In genomic region chr6:152351742-152352141, GRCh38 we compare ENCODE assay signal across 30 cellular contexts.
"Had no signal": no experiment of that assay in that cellular context is flagged by ENCODE, and none has a peak within 500 bp of the region (broad histone marks: within the 10 kb centered on the region; RNA-seq: fewer than 3 reads in every experiment).

No MANE protein-coding gene starts in this region.

- DNase-seq: activated CD4-positive, alpha-beta memory T cell treated with anti-CD3 and anti-CD28 coated beads, Interleukin-2, amount 10 ng/mL, durations not matched to agents 7 days and 5 days; activated CD4-positive, alpha-beta T cell treated with anti-CD3 and anti-CD28 coated beads, Interleukin-2, amount 10 ng/mL, durations not matched to agents 7 days and 5 days; activated naive CD8-positive, alpha-beta T cell treated with anti-CD3 and anti-CD28 coated beads, Interleukin-2, amount 50 U/mL, for 24 hours; activated T-cell treated with anti-CD3 and anti-CD28 coated beads, Interleukin-2, amount 50 U/mL, for 48 hours; amygdala; central memory CD4-positive, alpha-beta T cell; effector CD4-positive, alpha-beta T cell; esophagus squamous epithelium; glutamatergic neuron; hippocampal formation; left colon; lower lobe of right lung; mesenchymal stem cell; natural killer cell; occipital lobe; right lobe of liver; small intestine; stimulated activated CD4-positive, alpha-beta T cell treated with anti-CD3 and anti-CD28 coated beads, Interleukin-1b, Interleukin-23, amount 100 ng/mL, for 48 hours; stimulated activated naive B cell treated with anti-CD40 and anti-IgM and Interleukin-4, amounts not matched to agents 10 μg/mL and 1 μg/mL and 100 μg/mL, for 72 hours; stomach; tibial artery; upper lobe of right lung had no signal

- H3K4me1 ChIP-seq: esophagus squamous epithelium, lower lobe of right lung, parathyroid adenoma, right lobe of liver, stomach, upper lobe of right lung had no signal

- H3K4me3 Mint-ChIP-seq: activated CD4-positive, alpha-beta memory T cell treated with anti-CD3 and anti-CD28 coated beads, Interleukin-2, amount 10 ng/mL, durations not matched to agents 7 days and 5 days; activated CD4-positive, alpha-beta T cell treated with anti-CD3 and anti-CD28 coated beads, Interleukin-2, amount 10 ng/mL, durations not matched to agents 7 days and 5 days; activated naive CD4-positive, alpha-beta T cell treated with anti-CD3 and anti-CD28 coated beads, Interleukin-2, amount 50 U/mL, for 24 hours; activated naive CD8-positive, alpha-beta T cell treated with anti-CD3 and anti-CD28 coated beads, Interleukin-2, amount 50 U/mL, for 24 hours; dendritic cell treated with granulocyte-macrophage colony-stimulating factor and Interleukin-4, amounts not matched to agents 40 ng/mL and 50 ng/mL, for 4 days; natural killer cell; neural progenitor cell; stimulated activated naive B cell treated with anti-CD40 and anti-IgM and Interleukin-4, amounts not matched to agents 10 μg/mL and 1 μg/mL and 100 μg/mL, for 72 hours had no signal

- ATAC-seq: activated CD4-positive, CD25-positive, alpha-beta regulatory T cell treated with anti-CD3 and anti-CD28 coated beads, Interleukin-2, amount 50 U/mL, for 24 hours; activated naive CD8-positive, alpha-beta T cell treated with anti-CD3 and anti-CD28 coated beads, Interleukin-2, amount 50 U/mL, for 24 hours; left colon; lower lobe of right lung; natural killer cell; right lobe of liver; stimulated activated naive B cell treated with anti-CD40 and anti-IgM and Interleukin-4, amounts not matched to agents 10 μg/mL and 1 μg/mL and 100 μg/mL, for 72 hours; upper lobe of right lung had no signal

- H3K27me3 ChIP-seq: esophagus squamous epithelium, neural progenitor cell, right lobe of liver, stomach, tibial artery, upper lobe of right lung had no signal

- H3K4me3 ChIP-seq: esophagus squamous epithelium, lower lobe of right lung, neural progenitor cell, right lobe of liver, SK-N-MC, stomach, tibial artery, upper lobe of right lung had no signal

- H3K27me3 Mint-ChIP-seq: activated CD4-positive, alpha-beta memory T cell treated with anti-CD3 and anti-CD28 coated beads, Interleukin-2, amount 10 ng/mL, durations not matched to agents 7 days and 5 days; activated CD4-positive, alpha-beta T cell treated with anti-CD3 and anti-CD28 coated beads, Interleukin-2, amount 10 ng/mL, durations not matched to agents 7 days and 5 days; activated naive CD4-positive, alpha-beta T cell treated with anti-CD3 and anti-CD28 coated beads, Interleukin-2, amount 50 U/mL, for 24 hours; activated naive CD8-positive, alpha-beta T cell treated with anti-CD3 and anti-CD28 coated beads, Interleukin-2, amount 50 U/mL, for 24 hours; dendritic cell treated with granulocyte-macrophage colony-stimulating factor and Interleukin-4, amounts not matched to agents 40 ng/mL and 50 ng/mL, for 4 days; stimulated activated naive B cell treated with anti-CD40 and anti-IgM and Interleukin-4, amounts not matched to agents 10 μg/mL and 1 μg/mL and 100 μg/mL, for 72 hours had no signal

- H3K4me1 Mint-ChIP-seq: activated CD4-positive, alpha-beta memory T cell treated with anti-CD3 and anti-CD28 coated beads, Interleukin-2, amount 10 ng/mL, durations not matched to agents 7 days and 5 days; activated naive CD4-positive, alpha-beta T cell treated with anti-CD3 and anti-CD28 coated beads, Interleukin-2, amount 50 U/mL, for 24 hours; activated naive CD8-positive, alpha-beta T cell treated with anti-CD3 and anti-CD28 coated beads, Interleukin-2, amount 50 U/mL, for 24 hours; neural progenitor cell; stimulated activated naive B cell treated with anti-CD40 and anti-IgM and Interleukin-4, amounts not matched to agents 10 μg/mL and 1 μg/mL and 100 μg/mL, for 72 hours had no signal

- H3K36me3 ChIP-seq: neural progenitor cell, right lobe of liver had no signal

- H3K27ac ChIP-seq: esophagus squamous epithelium, lower lobe of right lung, neural progenitor cell, parathyroid adenoma, right lobe of liver, SK-N-MC, stomach, upper lobe of right lung, VCaP had no signal

- H3K9me3 Mint-ChIP-seq: activated CD4-positive, alpha-beta memory T cell treated with anti-CD3 and anti-CD28 coated beads, Interleukin-2, amount 10 ng/mL, durations not matched to agents 7 days and 5 days; activated CD4-positive, alpha-beta T cell treated with anti-CD3 and anti-CD28 coated beads, Interleukin-2, amount 10 ng/mL, durations not matched to agents 7 days and 5 days; activated naive CD4-positive, alpha-beta T cell treated with anti-CD3 and anti-CD28 coated beads, Interleukin-2, amount 50 U/mL, for 24 hours; activated naive CD8-positive, alpha-beta T cell treated with anti-CD3 and anti-CD28 coated beads, Interleukin-2, amount 50 U/mL, for 24 hours; activated T-helper 2 cell treated with anti-CD3 and anti-CD28 coated beads, Interferon-gamma antibody, Interleukin-2, Interleukin-4, amounts not matched to agents 10 μg/mL and 5 μg/mL and 100 μg/mL, durations not matched to agents 14 hours and 24 hours and 36 hours; dendritic cell treated with granulocyte-macrophage colony-stimulating factor and Interleukin-4, amounts not matched to agents 40 ng/mL and 50 ng/mL, for 4 days; natural killer cell; neural progenitor cell; stimulated activated naive B cell treated with anti-CD40 and anti-IgM and Interleukin-4, amounts not matched to agents 10 μg/mL and 1 μg/mL and 100 μg/mL, for 72 hours had no signal

- H3K9me3 ChIP-seq: esophagus squamous epithelium, lower lobe of right lung, right lobe of liver, stomach, tibial artery, upper lobe of right lung had no signal

- H3K27ac Mint-ChIP-seq: activated CD4-positive, alpha-beta memory T cell treated with anti-CD3 and anti-CD28 coated beads, Interleukin-2, amount 10 ng/mL, durations not matched to agents 7 days and 5 days; activated CD4-positive, alpha-beta T cell treated with anti-CD3 and anti-CD28 coated beads, Interleukin-2, amount 10 ng/mL, durations not matched to agents 7 days and 5 days; activated naive CD4-positive, alpha-beta T cell treated with anti-CD3 and anti-CD28 coated beads, Interleukin-2, amount 50 U/mL, for 24 hours; activated naive CD8-positive, alpha-beta T cell treated with anti-CD3 and anti-CD28 coated beads, Interleukin-2, amount 50 U/mL, for 24 hours; activated T-helper 2 cell treated with anti-CD3 and anti-CD28 coated beads, Interferon-gamma antibody, Interleukin-2, Interleukin-4, amounts not matched to agents 10 μg/mL and 5 μg/mL and 100 μg/mL, durations not matched to agents 14 hours and 24 hours and 36 hours; dendritic cell treated with granulocyte-macrophage colony-stimulating factor and Interleukin-4, amounts not matched to agents 40 ng/mL and 50 ng/mL, for 4 days; neural progenitor cell; stimulated activated naive B cell treated with anti-CD40 and anti-IgM and Interleukin-4, amounts not matched to agents 10 μg/mL and 1 μg/mL and 100 μg/mL, for 72 hours had no signal

- H3K36me3 Mint-ChIP-seq: activated naive CD4-positive, alpha-beta T cell treated with anti-CD3 and anti-CD28 coated beads, Interleukin-2, amount 50 U/mL, for 24 hours; stimulated activated naive B cell treated with anti-CD40 and anti-IgM and Interleukin-4, amounts not matched to agents 10 μg/mL and 1 μg/mL and 100 μg/mL, for 72 hours had no signal
